Comparison of ENCODE assay signal across 12 cellular contexts in the genomic region with DNA sequence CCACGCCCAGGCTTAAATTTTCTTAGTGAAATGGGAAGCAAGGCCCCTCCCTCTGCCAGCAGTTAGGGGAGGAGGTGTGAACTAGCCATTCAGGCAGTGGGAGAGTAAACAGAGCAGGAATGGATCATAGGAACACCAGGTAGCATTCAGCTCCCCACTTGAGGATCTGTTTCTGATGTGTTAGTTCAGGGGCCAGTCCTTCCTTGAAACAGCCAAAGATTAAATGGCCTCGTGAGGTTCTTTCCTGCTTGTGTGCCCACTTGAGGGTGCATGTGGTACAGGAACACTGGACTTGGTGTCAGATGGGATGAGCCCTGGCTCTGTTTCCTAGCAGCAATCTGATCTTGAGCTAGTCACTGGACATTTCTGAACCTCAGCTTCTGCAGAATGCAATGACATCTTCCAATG. TPM values are rescaled to one million over a fixed set of nuclear protein-coding genes. Genes with fewer than 3 reads are reported as not detected.
A peak's percentile ranks its signal among the peaks of the same experiment; 100 is the strongest.
DNase-seq lines count a peak whose midpoint lies in the region; ATAC-seq and TF ChIP-seq lines count a peak whose summit lies in the region.
"Had no signal": no experiment of that assay in that cellular context is flagged by ENCODE, and none has a peak within 500 bp of the region (broad histone marks: within the 10 kb centered on the region; RNA-seq: fewer than 3 reads in every experiment).

No MANE protein-coding gene starts in this region.

- no peak overlapping the region for H3K4me2 ChIP-seq in GM23248 (ENCODE audit: unreplicated experiment)

- peak overlapping the region; percentile 89 for H3K27ac Mint-ChIP-seq in activated CD4-positive, alpha-beta memory T cell treated with anti-CD3 and anti-CD28 coated beads for 36 hours
- H3K27ac Mint-ChIP-seq: stimulated activated naive B cell treated with anti-CD40 and anti-IgM and Interleukin-4, amounts not matched to agents 10 μg/mL and 1 μg/mL and 100 μg/mL, for 72 hours had no signal

- ATAC-seq in left lung = peak; percentile 75
- ATAC-seq: stimulated activated naive B cell treated with anti-CD40 and anti-IgM and Interleukin-4, amounts not matched to agents 10 μg/mL and 1 μg/mL and 100 μg/mL, for 72 hours had no signal

- H3K27me3 Mint-ChIP-seq in activated CD4-positive, alpha-beta memory T cell treated with anti-CD3 and anti-CD28 coated beads for 36 hours = no peaks in the 10 kb centered on the region
- H3K27me3 Mint-ChIP-seq: stimulated activated naive B cell treated with anti-CD40 and anti-IgM and Interleukin-4, amounts not matched to agents 10 μg/mL and 1 μg/mL and 100 μg/mL, for 72 hours had no signal

- H3K4me3 ChIP-seq in left lung (no peak overlapping the region), tibial artery (no peak overlapping the region), GM23248 (no peak overlapping the region)

- H3K9me3 ChIP-seq in left lung = no peaks in the 10 kb centered on the region
- H3K9me3 ChIP-seq in tibial artery = no peaks in the 10 kb centered on the region
- no peaks in the 10 kb centered on the region for H3K9me3 ChIP-seq in GM23248 (ENCODE audit: low read depth)

- no peak overlapping the region for H3K4me3 Mint-ChIP-seq in activated CD4-positive, alpha-beta memory T cell treated with anti-CD3 and anti-CD28 coated beads for 36 hours
- H3K4me3 Mint-ChIP-seq: stimulated activated naive B cell treated with anti-CD40 and anti-IgM and Interleukin-4, amounts not matched to agents 10 μg/mL and 1 μg/mL and 100 μg/mL, for 72 hours had no signal

- H3K36me3 ChIP-seq in left lung (peaks cover 0 to 16% of the 10 kb centered on the region in 2 donors), tibial artery (peaks cover 45 to 69% (median 48%) of the 10 kb centered on the region in 3 donors), GM23248 (ENCODE audit: low read depth) (peaks cover 9% of the 10 kb centered on the region; the same call in 1 of the 2 replicates)

- intact Hi-C loops in activated CD4-positive, alpha-beta memory T cell treated with anti-CD3 and anti-CD28 coated beads for 36 hours (cut with micrococcal nuclease) = loop anchor here (1.0 to 2.0 kb wide), 2 partner anchors 29 to 70 kb away; a partner anchor contains a TSS
- intact Hi-C loops in left lung (cut with DNase I) (no loop called here), tibial artery (cut with DNase I; ENCODE audit: low total_unique reads) (no loop called here)

- WGBS in GM23248 (ENCODE audit: low coverage in 1 of 2, low lambda C conversion rate in 2 of 2, missing lambda C conversion rate in 2 of 2), 2 experiments = 94 to 98% methylated on average over 2 of the region's 2 CpGs

- no peak overlapping the region for H2AFZ ChIP-seq in GM23248

- peak overlapping the region; percentile 13; the same call in 1 of the 2 replicates for H3K27ac ChIP-seq in C4-2B
- peak overlapping the region; percentile 38 to 48 for H3K27ac ChIP-seq in left lung
- H3K27ac ChIP-seq in tibial artery = no peak overlapping the region
- no peak overlapping the region for H3K27ac ChIP-seq in GM23248

- H3F3A ChIP-seq in GM23248 (ENCODE audit: insufficient read depth) = no peaks in the 10 kb centered on the region

- POLR2A ChIA-PET in activated CD4-positive, alpha-beta memory T cell treated with anti-CD3 and anti-CD28 coated beads for 36 hours (lab: Charles Lee) = no interaction called here

- H3K27me3 ChIP-seq in left lung = no peaks in the 10 kb centered on the region
- H3K27me3 ChIP-seq in tibial artery = no peaks in the 10 kb centered on the region
- no peaks in the 10 kb centered on the region for H3K27me3 ChIP-seq in GM23248 (replicated peaks; ENCODE audit: insufficient read depth)

- TF ChIP-seq CTCF in C4-2B (conservative IDR thresholded peaks at IDR 0.05) (no peak), left lung (IDR thresholded peaks at IDR 0.05) (no peak), tibial artery (IDR thresholded peaks at IDR 0.05) (no peak)

- H3K4me1 ChIP-seq in left lung (peaks cover 5 to 9% of the 10 kb centered on the region in 2 donors), tibial artery (no peaks in the 10 kb centered on the region), GM23248 (ENCODE audit: insufficient read depth) (peaks cover 6% of the 10 kb centered on the region; the same call in 1 of the 2 replicates)

- peaks cover 37% of the 10 kb centered on the region for H3K4me1 Mint-ChIP-seq in activated CD4-positive, alpha-beta memory T cell treated with anti-CD3 and anti-CD28 coated beads for 36 hours (ENCODE audit: low read depth)

- H3K79me2 ChIP-seq in GM23248 (ENCODE audit: insufficient read depth) = no peaks in the 10 kb centered on the region

- CTCF ChIA-PET in activated CD4-positive, alpha-beta memory T cell treated with anti-CD3 and anti-CD28 coated beads for 36 hours (lab: Charles Lee) = no interaction called here

- peaks cover 11% of the 10 kb centered on the region for H3K36me3 Mint-ChIP-seq in activated CD4-positive, alpha-beta memory T cell treated with anti-CD3 and anti-CD28 coated beads for 36 hours

- no peaks in the 10 kb centered on the region for H3K9me3 Mint-ChIP-seq in activated CD4-positive, alpha-beta memory T cell treated with anti-CD3 and anti-CD28 coated beads for 36 hours
- H3K9me3 Mint-ChIP-seq: stimulated activated naive B cell treated with anti-CD40 and anti-IgM and Interleukin-4, amounts not matched to agents 10 μg/mL and 1 μg/mL and 100 μg/mL, for 72 hours had no signal

- H4K20me1 ChIP-seq in GM23248 (ENCODE audit: insufficient read depth) = no peaks in the 10 kb centered on the region

- in situ Hi-C loops in GM23248 (cut with MboI) = no loop called here

- peak; percentile 86 for DNase-seq in DMS53 (lab: John Stamatoyannopoulos, UW)
- no peak for DNase-seq in activated CD4-positive, alpha-beta memory T cell treated with anti-CD3 and anti-CD28 coated beads for 36 hours
- no peak for DNase-seq in left lung
- DNase-seq in tibial artery = no peak
- no peak for DNase-seq in GM23248
- no peak for DNase-seq in Ammon's horn (ENCODE audit: low spot score)
- no peak for DNase-seq in iPS-NIHi7 (ENCODE audit: extremely low spot score)
- DNase-seq: erythroblast; MM.1S; NCI-H526; stimulated activated naive B cell treated with anti-CD40 and anti-IgM and Interleukin-4, amounts not matched to agents 10 μg/mL and 1 μg/mL and 100 μg/mL, for 72 hours had no signal

- no peaks in the 10 kb centered on the region for H3K9me2 ChIP-seq in GM23248 (ENCODE audit: insufficient read depth)

- no peak overlapping the region for H3K9ac ChIP-seq in GM23248

RNA-seq across cellular contexts. Expression of a gene that starts 21.2 kb away (rescaled TPM):
- total RNA-seq in activated CD4-positive, alpha-beta memory T cell treated with anti-CD3 and anti-CD28 coated beads for 36 hours = not detected
- 10 to 100 TPM; 17.9 to 41.9 TPM for total RNA-seq in left lung
- total RNA-seq in GM23248 (2014; rRNA removed; shearing (Covaris generic)) = 10.3 and 12.8 TPM in 2 replicates
- polyA plus RNA-seq in GM23248 (2016; fragmentation: Nextera tagmentation; extraction: Ambion mirVana) = 5.4 and 6.7 TPM in 2 replicates

RNA-seq across cellular contexts. Expression of a gene that starts 29.2 kb away (rescaled TPM):
- total RNA-seq in activated CD4-positive, alpha-beta memory T cell treated with anti-CD3 and anti-CD28 coated beads for 36 hours = 10 to 100 TPM; 66.5 to 66.9 TPM
- 10 to 100 TPM; 65.8 to 75.9 TPM for total RNA-seq in left lung
- 73.6 and 91.8 TPM in 2 replicates for total RNA-seq in GM23248 (2014; rRNA removed; shearing (Covaris generic))
- polyA plus RNA-seq in GM23248 (2016; fragmentation: Nextera tagmentation; extraction: Ambion mirVana) = 67.0 and 69.2 TPM in 2 replicates

Comparison
In these comparisons a context has a peak if more than half of its experiments do, and no peak if none do; other contexts are left out.
1. H3K27ac ChIP-seq: peak in C4-2B (single experiment) and left lung (2 of 2); none in tibial artery (0 of 2) and GM23248 (single experiment).
2. RNA of a gene that starts 21.2 kb away (total RNA-seq): 17.9 to 41.9 TPM in left lung and 10.3 to 12.8 TPM in GM23248; not detected in activated CD4-positive, alpha-beta memory T cell treated with anti-CD3 and anti-CD28 coated beads for 36 hours; every median in the first group is over 10 times any median in the second.